ENCODE assay signal across 1 cellular context in the genomic region with DNA sequence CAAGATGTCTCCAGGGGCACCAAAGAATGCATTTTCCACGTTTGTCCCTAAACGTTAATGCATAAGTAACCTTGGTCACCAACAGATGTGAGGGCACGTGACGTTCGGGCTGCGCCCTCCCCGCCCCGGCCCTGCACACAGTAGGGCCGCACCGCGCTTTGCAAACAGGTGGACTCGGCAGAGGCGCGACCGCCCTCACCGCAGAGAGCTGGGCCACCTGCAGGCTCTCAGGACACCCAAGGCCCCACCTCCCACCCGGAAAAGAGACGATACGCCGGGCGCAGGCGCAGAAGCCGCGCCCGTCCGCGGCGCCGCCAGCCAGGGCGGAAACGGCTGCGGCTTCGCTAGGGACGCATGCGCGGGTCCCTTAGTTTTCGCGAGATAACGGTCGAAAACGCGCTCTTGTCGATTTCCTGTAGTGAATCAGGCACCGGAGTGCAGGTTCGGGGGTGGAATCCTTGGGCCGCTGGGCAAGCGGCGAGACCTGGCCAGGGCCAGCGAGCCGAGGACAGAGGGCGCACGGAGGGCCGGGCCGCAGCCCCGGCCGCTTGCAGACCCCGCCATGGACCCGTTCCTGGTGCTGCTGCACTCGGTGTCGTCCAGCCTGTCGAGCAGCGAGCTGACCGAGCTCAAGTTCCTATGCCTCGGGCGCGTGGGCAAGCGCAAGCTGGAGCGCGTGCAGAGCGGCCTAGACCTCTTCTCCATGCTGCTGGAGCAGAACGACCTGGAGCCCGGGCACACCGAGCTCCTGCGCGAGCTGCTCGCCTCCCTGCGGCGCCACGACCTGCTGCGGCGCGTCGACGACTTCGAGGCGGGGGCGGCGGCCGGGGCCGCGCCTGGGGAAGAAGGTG.
TF ChIP-seq lines count a peak whose summit lies in the region.

A gene with protein sequence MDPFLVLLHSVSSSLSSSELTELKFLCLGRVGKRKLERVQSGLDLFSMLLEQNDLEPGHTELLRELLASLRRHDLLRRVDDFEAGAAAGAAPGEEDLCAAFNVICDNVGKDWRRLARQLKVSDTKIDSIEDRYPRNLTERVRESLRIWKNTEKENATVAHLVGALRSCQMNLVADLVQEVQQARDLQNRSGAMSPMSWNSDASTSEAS (plus strand): TSS at position 399 of the 851 bp plus-strand sequence. CDS start 164 bp downstream, at position 563.

TF ChIP-seq in HepG2, 621 proteins besides CTCF, POLR2A, EP300 and RAD21 (continued from another document and continues in another):
- TF ChIP-seq, protein P1, sequence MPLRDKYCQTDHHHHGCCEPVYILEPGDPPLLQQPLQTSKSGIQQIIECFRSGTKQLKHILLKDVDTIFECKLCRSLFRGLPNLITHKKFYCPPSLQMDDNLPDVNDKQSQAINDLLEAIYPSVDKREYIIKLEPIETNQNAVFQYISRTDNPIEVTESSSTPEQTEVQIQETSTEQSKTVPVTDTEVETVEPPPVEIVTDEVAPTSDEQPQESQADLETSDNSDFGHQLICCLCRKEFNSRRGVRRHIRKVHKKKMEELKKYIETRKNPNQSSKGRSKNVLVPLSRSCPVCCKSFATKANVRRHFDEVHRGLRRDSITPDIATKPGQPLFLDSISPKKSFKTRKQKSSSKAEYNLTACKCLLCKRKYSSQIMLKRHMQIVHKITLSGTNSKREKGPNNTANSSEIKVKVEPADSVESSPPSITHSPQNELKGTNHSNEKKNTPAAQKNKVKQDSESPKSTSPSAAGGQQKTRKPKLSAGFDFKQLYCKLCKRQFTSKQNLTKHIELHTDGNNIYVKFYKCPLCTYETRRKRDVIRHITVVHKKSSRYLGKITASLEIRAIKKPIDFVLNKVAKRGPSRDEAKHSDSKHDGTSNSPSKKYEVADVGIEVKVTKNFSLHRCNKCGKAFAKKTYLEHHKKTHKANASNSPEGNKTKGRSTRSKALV (CRISPR knock-in tag; IDR thresholded peaks at IDR 0.05) = peak; percentile 77
- TF ChIP-seq ZNF460 (CRISPR knock-in tag; IDR thresholded peaks at IDR 0.05; ENCODE audit: borderline replicate concordance) (no peak), ZFP36 (IDR thresholded peaks at IDR 0.05; ENCODE audit: borderline replicate concordance, low read depth, low read length, partially characterized antibody) (no peak), ZNF232 (CRISPR knock-in tag; IDR thresholded peaks at IDR 0.05; ENCODE audit: borderline replicate concordance) (0 out of 2 replicates have a peak, but pooled peaks have one; percentile 31), ZNF33A (CRISPR knock-in tag; IDR thresholded peaks at IDR 0.05; ENCODE audit: borderline replicate concordance) (no peak), SATB2 (CRISPR knock-in tag; IDR thresholded peaks at IDR 0.05) (0 out of 2 replicates have a peak, but pooled peaks have one; percentile 27), SALL2 (CRISPR knock-in tag; IDR thresholded peaks at IDR 0.05) (peak; percentile 33; the same call in 1 of the 2 replicates), MBD4 (IDR thresholded peaks at IDR 0.05; ENCODE audit: borderline replicate concordance, low read length) (no peak), ZSCAN25 (CRISPR knock-in tag; IDR thresholded peaks at IDR 0.05) (peak; percentile 49; the same call in 1 of the 2 replicates), ZBTB21 (CRISPR knock-in tag; IDR thresholded peaks at IDR 0.05) (no peak), U2AF2 (IDR thresholded peaks at IDR 0.05; ENCODE audit: low read depth, low read length) (no peak), TEAD3 (CRISPR knock-in tag; optimal IDR thresholded peaks at IDR 0.05; ENCODE audit: borderline replicate concordance) (peak; percentile 46), MAFK (conservative IDR thresholded peaks at IDR 0.05 in 1 of 2, IDR thresholded peaks at IDR 0.05 in 1 of 2; ENCODE audit: low read length in 2 of 2) (no peak), AGO2 (optimal IDR thresholded peaks at IDR 0.05; ENCODE audit: low read depth, low read length) (peak; percentile 84), SRSF1 (optimal IDR thresholded peaks at IDR 0.05; ENCODE audit: low read depth, low read length) (no peak), KAT7 (CRISPR knock-in tag; IDR thresholded peaks at IDR 0.05; ENCODE audit: borderline replicate concordance) (peak; percentile 61; the same call in 1 of the 2 replicates), NFYC (CRISPR knock-in tag; IDR thresholded peaks at IDR 0.05) (no peak), RBM22 (optimal IDR thresholded peaks at IDR 0.05; ENCODE audit: low read length) (no peak), ZNF138 (CRISPR knock-in tag; IDR thresholded peaks at IDR 0.05; ENCODE audit: low read depth) (0 out of 2 replicates have a peak, but pooled peaks have one; percentile 29), ZNF652 (CRISPR knock-in tag; IDR thresholded peaks at IDR 0.05; ENCODE audit: borderline replicate concordance, low read depth) (no peak), SNAPC2 (CRISPR knock-in tag; IDR thresholded peaks at IDR 0.05) (no peak), ONECUT2 (CRISPR knock-in tag; IDR thresholded peaks at IDR 0.05) (no peak; the same call in 1 of the 2 replicates)
- TF ChIP-seq, protein P2, sequence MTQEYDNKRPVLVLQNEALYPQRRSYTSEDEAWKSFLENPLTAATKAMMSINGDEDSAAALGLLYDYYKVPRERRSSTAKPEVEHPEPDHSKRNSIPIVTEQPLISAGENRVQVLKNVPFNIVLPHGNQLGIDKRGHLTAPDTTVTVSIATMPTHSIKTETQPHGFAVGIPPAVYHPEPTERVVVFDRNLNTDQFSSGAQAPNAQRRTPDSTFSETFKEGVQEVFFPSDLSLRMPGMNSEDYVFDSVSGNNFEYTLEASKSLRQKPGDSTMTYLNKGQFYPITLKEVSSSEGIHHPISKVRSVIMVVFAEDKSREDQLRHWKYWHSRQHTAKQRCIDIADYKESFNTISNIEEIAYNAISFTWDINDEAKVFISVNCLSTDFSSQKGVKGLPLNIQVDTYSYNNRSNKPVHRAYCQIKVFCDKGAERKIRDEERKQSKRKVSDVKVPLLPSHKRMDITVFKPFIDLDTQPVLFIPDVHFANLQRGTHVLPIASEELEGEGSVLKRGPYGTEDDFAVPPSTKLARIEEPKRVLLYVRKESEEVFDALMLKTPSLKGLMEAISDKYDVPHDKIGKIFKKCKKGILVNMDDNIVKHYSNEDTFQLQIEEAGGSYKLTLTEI (CRISPR knock-in tag; conservative IDR thresholded peaks at IDR 0.05) = no peak
- TF ChIP-seq, protein P3, sequence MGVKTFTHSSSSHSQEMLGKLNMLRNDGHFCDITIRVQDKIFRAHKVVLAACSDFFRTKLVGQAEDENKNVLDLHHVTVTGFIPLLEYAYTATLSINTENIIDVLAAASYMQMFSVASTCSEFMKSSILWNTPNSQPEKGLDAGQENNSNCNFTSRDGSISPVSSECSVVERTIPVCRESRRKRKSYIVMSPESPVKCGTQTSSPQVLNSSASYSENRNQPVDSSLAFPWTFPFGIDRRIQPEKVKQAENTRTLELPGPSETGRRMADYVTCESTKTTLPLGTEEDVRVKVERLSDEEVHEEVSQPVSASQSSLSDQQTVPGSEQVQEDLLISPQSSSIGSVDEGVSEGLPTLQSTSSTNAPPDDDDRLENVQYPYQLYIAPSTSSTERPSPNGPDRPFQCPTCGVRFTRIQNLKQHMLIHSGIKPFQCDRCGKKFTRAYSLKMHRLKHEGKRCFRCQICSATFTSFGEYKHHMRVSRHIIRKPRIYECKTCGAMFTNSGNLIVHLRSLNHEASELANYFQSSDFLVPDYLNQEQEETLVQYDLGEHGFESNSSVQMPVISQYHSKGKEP (CRISPR knock-in tag; IDR thresholded peaks at IDR 0.05) = no peak; the same call in 1 of the 2 replicates
- TF ChIP-seq, protein P4, sequence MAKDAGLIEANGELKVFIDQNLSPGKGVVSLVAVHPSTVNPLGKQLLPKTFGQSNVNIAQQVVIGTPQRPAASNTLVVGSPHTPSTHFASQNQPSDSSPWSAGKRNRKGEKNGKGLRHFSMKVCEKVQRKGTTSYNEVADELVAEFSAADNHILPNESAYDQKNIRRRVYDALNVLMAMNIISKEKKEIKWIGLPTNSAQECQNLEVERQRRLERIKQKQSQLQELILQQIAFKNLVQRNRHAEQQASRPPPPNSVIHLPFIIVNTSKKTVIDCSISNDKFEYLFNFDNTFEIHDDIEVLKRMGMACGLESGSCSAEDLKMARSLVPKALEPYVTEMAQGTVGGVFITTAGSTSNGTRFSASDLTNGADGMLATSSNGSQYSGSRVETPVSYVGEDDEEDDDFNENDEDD (CRISPR knock-in tag; IDR thresholded peaks at IDR 0.05; ENCODE audit: borderline replicate concordance) = peak; percentile 31; the same call in 1 of the 2 replicates
- TF ChIP-seq, protein P5, sequence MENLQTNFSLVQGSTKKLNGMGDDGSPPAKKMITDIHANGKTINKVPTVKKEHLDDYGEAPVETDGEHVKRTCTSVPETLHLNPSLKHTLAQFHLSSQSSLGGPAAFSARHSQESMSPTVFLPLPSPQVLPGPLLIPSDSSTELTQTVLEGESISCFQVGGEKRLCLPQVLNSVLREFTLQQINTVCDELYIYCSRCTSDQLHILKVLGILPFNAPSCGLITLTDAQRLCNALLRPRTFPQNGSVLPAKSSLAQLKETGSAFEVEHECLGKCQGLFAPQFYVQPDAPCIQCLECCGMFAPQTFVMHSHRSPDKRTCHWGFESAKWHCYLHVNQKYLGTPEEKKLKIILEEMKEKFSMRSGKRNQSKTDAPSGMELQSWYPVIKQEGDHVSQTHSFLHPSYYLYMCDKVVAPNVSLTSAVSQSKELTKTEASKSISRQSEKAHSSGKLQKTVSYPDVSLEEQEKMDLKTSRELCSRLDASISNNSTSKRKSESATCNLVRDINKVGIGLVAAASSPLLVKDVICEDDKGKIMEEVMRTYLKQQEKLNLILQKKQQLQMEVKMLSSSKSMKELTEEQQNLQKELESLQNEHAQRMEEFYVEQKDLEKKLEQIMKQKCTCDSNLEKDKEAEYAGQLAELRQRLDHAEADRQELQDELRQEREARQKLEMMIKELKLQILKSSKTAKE (CRISPR knock-in tag; IDR thresholded peaks at IDR 0.05; ENCODE audit: borderline replicate concordance) = no peak
- TF ChIP-seq, protein P6, sequence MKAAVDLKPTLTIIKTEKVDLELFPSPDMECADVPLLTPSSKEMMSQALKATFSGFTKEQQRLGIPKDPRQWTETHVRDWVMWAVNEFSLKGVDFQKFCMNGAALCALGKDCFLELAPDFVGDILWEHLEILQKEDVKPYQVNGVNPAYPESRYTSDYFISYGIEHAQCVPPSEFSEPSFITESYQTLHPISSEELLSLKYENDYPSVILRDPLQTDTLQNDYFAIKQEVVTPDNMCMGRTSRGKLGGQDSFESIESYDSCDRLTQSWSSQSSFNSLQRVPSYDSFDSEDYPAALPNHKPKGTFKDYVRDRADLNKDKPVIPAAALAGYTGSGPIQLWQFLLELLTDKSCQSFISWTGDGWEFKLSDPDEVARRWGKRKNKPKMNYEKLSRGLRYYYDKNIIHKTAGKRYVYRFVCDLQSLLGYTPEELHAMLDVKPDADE (CRISPR knock-in tag; IDR thresholded peaks at IDR 0.05) = no peak
- TF ChIP-seq, protein P7, sequence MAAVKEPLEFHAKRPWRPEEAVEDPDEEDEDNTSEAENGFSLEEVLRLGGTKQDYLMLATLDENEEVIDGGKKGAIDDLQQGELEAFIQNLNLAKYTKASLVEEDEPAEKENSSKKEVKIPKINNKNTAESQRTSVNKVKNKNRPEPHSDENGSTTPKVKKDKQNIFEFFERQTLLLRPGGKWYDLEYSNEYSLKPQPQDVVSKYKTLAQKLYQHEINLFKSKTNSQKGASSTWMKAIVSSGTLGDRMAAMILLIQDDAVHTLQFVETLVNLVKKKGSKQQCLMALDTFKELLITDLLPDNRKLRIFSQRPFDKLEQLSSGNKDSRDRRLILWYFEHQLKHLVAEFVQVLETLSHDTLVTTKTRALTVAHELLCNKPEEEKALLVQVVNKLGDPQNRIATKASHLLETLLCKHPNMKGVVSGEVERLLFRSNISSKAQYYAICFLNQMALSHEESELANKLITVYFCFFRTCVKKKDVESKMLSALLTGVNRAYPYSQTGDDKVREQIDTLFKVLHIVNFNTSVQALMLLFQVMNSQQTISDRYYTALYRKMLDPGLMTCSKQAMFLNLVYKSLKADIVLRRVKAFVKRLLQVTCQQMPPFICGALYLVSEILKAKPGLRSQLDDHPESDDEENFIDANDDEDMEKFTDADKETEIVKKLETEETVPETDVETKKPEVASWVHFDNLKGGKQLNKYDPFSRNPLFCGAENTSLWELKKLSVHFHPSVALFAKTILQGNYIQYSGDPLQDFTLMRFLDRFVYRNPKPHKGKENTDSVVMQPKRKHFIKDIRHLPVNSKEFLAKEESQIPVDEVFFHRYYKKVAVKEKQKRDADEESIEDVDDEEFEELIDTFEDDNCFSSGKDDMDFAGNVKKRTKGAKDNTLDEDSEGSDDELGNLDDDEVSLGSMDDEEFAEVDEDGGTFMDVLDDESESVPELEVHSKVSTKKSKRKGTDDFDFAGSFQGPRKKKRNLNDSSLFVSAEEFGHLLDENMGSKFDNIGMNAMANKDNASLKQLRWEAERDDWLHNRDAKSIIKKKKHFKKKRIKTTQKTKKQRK (IDR thresholded peaks at IDR 0.05; ENCODE audit: low read length) = no peak
- TF ChIP-seq, protein P8, sequence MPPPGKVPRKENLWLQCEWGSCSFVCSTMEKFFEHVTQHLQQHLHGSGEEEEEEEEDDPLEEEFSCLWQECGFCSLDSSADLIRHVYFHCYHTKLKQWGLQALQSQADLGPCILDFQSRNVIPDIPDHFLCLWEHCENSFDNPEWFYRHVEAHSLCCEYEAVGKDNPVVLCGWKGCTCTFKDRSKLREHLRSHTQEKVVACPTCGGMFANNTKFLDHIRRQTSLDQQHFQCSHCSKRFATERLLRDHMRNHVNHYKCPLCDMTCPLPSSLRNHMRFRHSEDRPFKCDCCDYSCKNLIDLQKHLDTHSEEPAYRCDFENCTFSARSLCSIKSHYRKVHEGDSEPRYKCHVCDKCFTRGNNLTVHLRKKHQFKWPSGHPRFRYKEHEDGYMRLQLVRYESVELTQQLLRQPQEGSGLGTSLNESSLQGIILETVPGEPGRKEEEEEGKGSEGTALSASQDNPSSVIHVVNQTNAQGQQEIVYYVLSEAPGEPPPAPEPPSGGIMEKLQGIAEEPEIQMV (CRISPR knock-in tag; IDR thresholded peaks at IDR 0.05; ENCODE audit: low read depth) = no peak
